In the genomic region with DNA sequence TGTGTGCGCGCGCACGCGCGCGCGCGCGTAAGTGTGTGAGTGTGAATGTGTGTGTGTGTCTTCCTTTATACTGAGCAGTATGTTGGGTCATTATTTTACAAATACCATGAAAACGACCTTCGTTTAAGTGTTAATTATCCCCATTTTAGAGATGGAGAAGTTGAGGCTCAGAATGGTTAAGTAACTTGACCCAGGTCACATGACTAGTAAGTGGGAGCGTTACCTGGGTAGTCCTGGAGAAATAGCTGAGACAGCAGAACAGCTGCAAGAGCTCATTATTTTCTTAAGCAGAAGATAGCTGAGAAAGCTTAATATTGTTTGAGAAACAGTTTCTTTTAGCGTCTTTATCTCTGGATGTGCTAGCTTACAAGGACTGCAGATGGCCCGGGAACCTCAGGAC, we compare ENCODE assay signal across 18 cellular contexts.
"Had no signal": no experiment of that assay in that cellular context is flagged by ENCODE, and none has a peak within 500 bp of the region (broad histone marks: within the 10 kb centered on the region; RNA-seq: fewer than 3 reads in every experiment).

No MANE protein-coding gene starts in this region.

- H3K36me3 ChIP-seq: esophagus muscularis mucosa, gastrocnemius medialis, heart right ventricle, left lung, tibial artery, upper lobe of left lung, uterus had no signal

- H3K27ac ChIP-seq: epithelial cell of prostate, esophagus muscularis mucosa, heart right ventricle, left lung, tibial artery, upper lobe of left lung, uterus had no signal

- H3K4me3 ChIP-seq: esophagus muscularis mucosa, gastrocnemius medialis, heart right ventricle, left lung, lung, mucosa of descending colon, tibial artery, upper lobe of left lung, uterus had no signal

- H3K4me1 ChIP-seq: esophagus muscularis mucosa, left lung, tibial artery, upper lobe of left lung, uterus had no signal

- H3K9me3 ChIP-seq: esophagus muscularis mucosa, gastrocnemius medialis, heart right ventricle, left lung, mucosa of descending colon, tibial artery, upper lobe of left lung, uterus had no signal

- ATAC-seq: effector memory CD8-positive, alpha-beta T cell; left lung; mucosa of descending colon; naive thymus-derived CD8-positive, alpha-beta T cell; stimulated activated effector memory CD8-positive, alpha-beta T cell treated with anti-CD3 and anti-CD28 coated beads, Interleukin-12 subunit alpha, Interleukin-12 subunit beta, amount 100 ng/mL, for 72 hours; stimulated activated naive CD8-positive, alpha-beta T cell treated with anti-CD3 and anti-CD28 coated beads, Interleukin-15, Interleukin-2, amounts not matched to agents 100 U/mL and 50 U/mL, for 24 hours had no signal

- DNase-seq: effector memory CD8-positive, alpha-beta T cell; heart right ventricle; islet precursor cell; left lung; mucosa of descending colon; naive thymus-derived CD8-positive, alpha-beta T cell; posterior cingulate gyrus; stimulated activated CD4-positive, alpha-beta T cell treated with anti-CD3 and anti-CD28 coated beads, Interleukin-4, amount 100 ng/mL, for 1 hour; stimulated activated CD8-positive, alpha-beta memory T cell treated with anti-CD3 and anti-CD28 coated beads, Interleukin-4, amount 100 ng/mL, for 48 hours; stimulated activated naive CD8-positive, alpha-beta T cell treated with anti-CD3 and anti-CD28 coated beads, Interleukin-15, Interleukin-2, amounts not matched to agents 100 U/mL and 50 U/mL, for 24 hours; upper lobe of left lung had no signal

- H3K27me3 ChIP-seq: gastrocnemius medialis, upper lobe of left lung, uterus had no signal
